In the genomic region with DNA sequence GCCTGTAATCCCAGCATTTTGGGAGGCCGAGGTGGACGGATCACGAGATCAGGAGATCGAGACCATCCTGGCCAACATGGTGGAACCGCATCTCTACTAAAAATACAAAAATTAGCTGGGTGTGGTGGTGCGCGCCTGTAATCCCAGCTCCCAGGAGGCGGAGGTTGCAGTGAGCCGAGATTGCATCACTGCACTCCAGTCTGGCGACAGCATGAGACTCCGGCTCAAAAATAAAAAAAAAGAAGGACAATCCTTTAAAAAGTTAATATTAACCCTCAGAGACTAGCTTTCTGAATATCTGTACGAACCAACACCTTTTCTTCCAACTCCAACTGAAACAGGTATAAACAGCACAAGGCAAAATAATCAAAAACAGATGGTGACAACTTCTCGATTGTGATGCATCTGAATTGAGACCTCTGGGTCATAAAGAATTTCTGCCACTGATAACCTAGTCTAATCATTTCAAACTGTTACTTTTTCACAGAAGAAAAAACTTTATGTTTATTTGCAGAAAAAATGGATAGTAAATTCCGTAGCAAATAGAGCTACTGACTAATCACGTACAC, we compare ENCODE assay signal across 14 cellular contexts. TPM values are rescaled to one million over a fixed set of nuclear protein-coding genes. Genes with fewer than 3 reads are reported as not detected.
A peak's percentile ranks its signal among the peaks of the same experiment; 100 is the strongest.
DNase-seq lines count a peak whose midpoint lies in the region; ATAC-seq and TF ChIP-seq lines count a peak whose summit lies in the region.
"Had no signal": no experiment of that assay in that cellular context is flagged by ENCODE, and none has a peak within 500 bp of the region (broad histone marks: within the 10 kb centered on the region; RNA-seq: fewer than 3 reads in every experiment).

No MANE protein-coding gene starts in this region.

- peaks cover 3% of the 10 kb centered on the region for H3K27me3 Mint-ChIP-seq in neural progenitor cell (ENCODE audit: insufficient read depth, low read depth)
- H3K27me3 Mint-ChIP-seq: brain had no signal

- no peak overlapping the region for H3K4me2 ChIP-seq in neural progenitor cell

- H3K4me3 ChIP-seq in fibroblast of mammary gland (ENCODE audit: control insufficient read depth, low read depth, low read length) (no peak overlapping the region), neural progenitor cell (no peak overlapping the region)
- H3K4me3 ChIP-seq: spleen had no signal

- no peaks in the 10 kb centered on the region for H3K9me3 Mint-ChIP-seq in neural progenitor cell
- H3K9me3 Mint-ChIP-seq: brain had no signal

- H3K36me3 Mint-ChIP-seq in neural progenitor cell, result peaks cover 6% of the 10 kb centered on the region

- no peak for ATAC-seq in Right ventricle myocardium superior (ENCODE audit: poor library complexity)

- H3K27me3 ChIP-seq in neural progenitor cell, result no peaks in the 10 kb centered on the region
- H3K27me3 ChIP-seq: spleen had no signal

- peak overlapping the region; percentile 5 for H3K27ac Mint-ChIP-seq in neural progenitor cell

- TF ChIP-seq CTCF in fibroblast of mammary gland (conservative IDR thresholded peaks at IDR 0.05; ENCODE audit: control insufficient read depth, insufficient read depth, low read depth, low read length), result no peak
- TF ChIP-seq CTCF in neural progenitor cell (IDR thresholded peaks at IDR 0.05), result no peak

- H3K4me3 Mint-ChIP-seq in neural progenitor cell, result no peak overlapping the region
- H3K4me3 Mint-ChIP-seq: brain had no signal

- H3K36me3 ChIP-seq in neural progenitor cell, result no peaks in the 10 kb centered on the region

- H3K27ac ChIP-seq in neural progenitor cell, result no peak overlapping the region
- H3K27ac ChIP-seq: spleen, VCaP had no signal

- H3F3A ChIP-seq in neural progenitor cell (ENCODE audit: low read depth), result peaks cover 7% of the 10 kb centered on the region

- DNase-seq in Right ventricle myocardium superior, result peak; percentile 52
- no peak for DNase-seq in cardiac septum (ENCODE audit: low spot score)
- peak; percentile 72 for DNase-seq in fibroblast of mammary gland (ENCODE audit: low read depth)
- DNase-seq in neural progenitor cell (ENCODE audit: low spot score), result no peak
- DNase-seq in Kasumi-1 (lab: John Stamatoyannopoulos, UW), result no peak
- no peak for DNase-seq in NCI-H2029 treated with DMSO at 0.1 percent for 48 hours (lab: John Stamatoyannopoulos, UW)
- no peak for DNase-seq in A172 (ENCODE audit: low spot score)
- no peak for DNase-seq in COLO829 (ENCODE audit: low spot score)
- DNase-seq: DMS79 treated with DMSO at 0.1 percent for 48 hours, NCI-H1436 treated with DMSO at 0.1 percent for 48 hours, NCI-H774, spleen had no signal

- no peaks in the 10 kb centered on the region for H3K9me3 ChIP-seq in neural progenitor cell (ENCODE audit: low read depth)
- H3K9me3 ChIP-seq: spleen had no signal

- intact Hi-C loops in Right ventricle myocardium superior (cut with DNase I) (no loop called here), cardiac septum (cut with DNase I) (no loop called here)

- H2AFZ ChIP-seq in neural progenitor cell (replicated peaks), result no peak overlapping the region

- peaks cover 2% of the 10 kb centered on the region for H3K4me1 ChIP-seq in neural progenitor cell

- H3K9ac ChIP-seq in neural progenitor cell, result no peak overlapping the region

- H4K20me1 ChIP-seq in neural progenitor cell (ENCODE audit: low read depth), result no peaks in the 10 kb centered on the region

- peaks cover 20% of the 10 kb centered on the region for H3K79me2 ChIP-seq in neural progenitor cell (ENCODE audit: low read depth)

- peaks cover 12% of the 10 kb centered on the region for H3K4me1 Mint-ChIP-seq in neural progenitor cell

RNA-seq across cellular contexts. Expression of gene CLIP1, which starts 27.8 kb away (rescaled TPM):
- total RNA-seq in Right ventricle myocardium superior (92.5 TPM), cardiac septum (107 TPM), neural progenitor cell (ENCODE audit: low replicate concordance) (38.3 and 50.8 TPM in 2 replicates)
- total RNA-seq in A172 (2014; rRNA removed; shearing (Covaris generic)), result 52.0 and 58.5 TPM in 2 replicates

Comparison
In these comparisons a context has a peak if more than half of its experiments do, and no peak if none do; other contexts are left out.
1. DNase-seq: peak in Right ventricle myocardium superior (single experiment) and fibroblast of mammary gland (single experiment); none in cardiac septum (single experiment), neural progenitor cell (single experiment), Kasumi-1 (0 of 2), NCI-H2029 treated with DMSO at 0.1 percent for 48 hours (single experiment), A172 (single experiment) and COLO829 (single experiment).